8 cellular contexts compared by ENCODE assay signal in the genomic region with DNA sequence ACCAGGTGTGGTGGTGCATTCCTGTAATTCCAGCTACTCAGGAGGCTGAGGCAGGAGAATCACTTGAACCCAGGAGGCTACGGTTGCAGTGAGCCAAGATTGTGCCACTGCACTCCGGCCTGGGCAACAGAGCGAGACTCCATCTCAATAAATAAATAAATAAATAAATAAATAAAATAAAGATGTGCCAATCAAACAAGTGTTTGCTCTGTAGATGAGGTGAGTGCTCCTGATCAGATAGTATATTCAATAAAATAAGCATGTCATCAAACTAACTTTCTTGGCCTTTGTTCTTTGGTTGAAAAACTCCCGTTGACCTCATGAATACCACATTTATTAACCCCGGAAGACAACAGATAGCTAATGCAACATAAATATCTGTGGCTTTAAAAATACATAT. TPM values are rescaled to one million over a fixed set of nuclear protein-coding genes. Genes with fewer than 3 reads are reported as not detected.
DNase-seq lines count a peak whose midpoint lies in the region; ATAC-seq and TF ChIP-seq lines count a peak whose summit lies in the region.
"Not testable (repeated sequence)": the region's sequence is repeated elsewhere in the genome, so short reads cannot be mapped to it uniquely, and the experiment has no call there.

No MANE protein-coding gene starts in this region.

- not testable (repeated sequence) for H2AFZ ChIP-seq in mesenchymal stem cell (ENCODE audit: low read depth, low read length)
- H2AFZ ChIP-seq in neuronal stem cell (ENCODE audit: low read length) = peak overlapping the region; percentile 70

- H3K4me2 ChIP-seq in mesenchymal stem cell (ENCODE audit: low read length, poor library complexity, severe bottlenecking); neuronal stem cell (ENCODE audit: insufficient read depth, low read length, poor library complexity, severe bottlenecking): not testable (repeated sequence)

- ATAC-seq in heart right ventricle = not testable (repeated sequence)

- H2BK15ac ChIP-seq in mesenchymal stem cell (ENCODE audit: low read depth, poor library complexity, severe bottlenecking); neuronal stem cell (ENCODE audit: low read length): not testable (repeated sequence)

- not testable (repeated sequence) for H3K9me3 ChIP-seq in Caco-2; adipocyte (ENCODE audit: control insufficient read depth, low read length); heart right ventricle; mesenchymal stem cell (ENCODE audit: control insufficient read depth, low read length); neuronal stem cell (replicated peaks in 1 of 2; ENCODE audit: control insufficient read depth in 2 of 2, insufficient read depth in 1 of 2, low read depth in 1 of 2, low read length in 2 of 2)

- not testable (repeated sequence) for H2AK5ac ChIP-seq in mesenchymal stem cell (ENCODE audit: low read length, severe bottlenecking); neuronal stem cell (ENCODE audit: low read depth, low read length)

- H3K9ac ChIP-seq in adipocyte (ENCODE audit: low read length) (peak overlapping the region; percentile 20), mesenchymal stem cell (ENCODE audit: low read length) (peak overlapping the region; percentile 67)
- not testable (repeated sequence) for H3K9ac ChIP-seq in neuronal stem cell (ENCODE audit: low read depth, low read length, poor library complexity)

- POLR2A ChIA-PET in Caco-2 (lab: Charles Lee) = interaction anchor here (0.6 to 1.5 kb wide), 4 partner anchors 9 to 1775 kb away, joined by 3 read pairs; no protein-coding TSS in a partner anchor

- peaks cover 14% of the 10 kb centered on the region for H3K4me1 Mint-ChIP-seq in Caco-2 (ENCODE audit: low read depth, unreplicated experiment)

- DNase-seq in Caco-2; adipocyte (ENCODE audit: low read depth); dorsolateral prefrontal cortex; heart right ventricle; mesenchymal stem cell; neuronal stem cell (ENCODE audit: low spot score): not testable (repeated sequence)

- TF ChIP-seq CTCF in Caco-2 (IDR thresholded peaks at IDR 0.05; ENCODE audit: insufficient read depth in 1 of 2, low read depth in 1 of 2, low read length in 1 of 2, severe bottlenecking in 1 of 2, unreplicated experiment in 1 of 2); dorsolateral prefrontal cortex (IDR thresholded peaks at IDR 0.05 in 54 of 56, conservative IDR thresholded peaks at IDR 0.05 in 2 of 56; ENCODE audit: low read depth in 1 of 56, partially characterized antibody in 56 of 56); heart right ventricle (IDR thresholded peaks at IDR 0.05): not testable (repeated sequence)

- not testable (repeated sequence) for TF ChIP-seq RAD21 in Ishikawa (IDR thresholded peaks at IDR 0.05; ENCODE audit: low read depth)

- not testable (repeated sequence) for H3K14ac ChIP-seq in mesenchymal stem cell (ENCODE audit: low read length in 2 of 2); neuronal stem cell (ENCODE audit: low read length)

- H4K91ac ChIP-seq in mesenchymal stem cell (ENCODE audit: low read length); neuronal stem cell (ENCODE audit: low read depth, low read length, poor library complexity): not testable (repeated sequence)

- H3K18ac ChIP-seq in mesenchymal stem cell (ENCODE audit: low read depth in 1 of 2, low read length in 2 of 2); neuronal stem cell (ENCODE audit: low read length): not testable (repeated sequence)

- not testable (repeated sequence) for H2BK12ac ChIP-seq in mesenchymal stem cell (ENCODE audit: low read length in 2 of 2); neuronal stem cell (ENCODE audit: low read length)

- H3K27me3 Mint-ChIP-seq in Caco-2 (ENCODE audit: insufficient read depth, unreplicated experiment) = not testable (repeated sequence)

- H3K4me1 ChIP-seq in Caco-2 = peaks cover 37% of the 10 kb centered on the region
- peaks cover 11% of the 10 kb centered on the region for H3K4me1 ChIP-seq in adipocyte (ENCODE audit: control insufficient read depth, insufficient read depth, low read length)
- peaks cover 0 to 32% (median 3%) of the 10 kb centered on the region in 9 donors for H3K4me1 ChIP-seq in heart right ventricle
- peaks cover 11% of the 10 kb centered on the region for H3K4me1 ChIP-seq in mesenchymal stem cell (ENCODE audit: control insufficient read depth, insufficient read depth, low read depth, low read length)
- peaks cover 26 to 28% of the 10 kb centered on the region in 2 donors for H3K4me1 ChIP-seq in neuronal stem cell (ENCODE audit: control insufficient read depth in 2 of 2, insufficient read depth in 1 of 2, low read depth in 1 of 2, low read length in 2 of 2)

- intact Hi-C loops in Caco-2 (cut with micrococcal nuclease; ENCODE audit: unreplicated experiment) (loop anchor here (2.0 kb wide), 2 partner anchors 39 to 51 kb away; no protein-coding TSS in a partner anchor), dorsolateral prefrontal cortex (cut with DNase I) (loop anchor here (1.0 to 10.0 kb wide), 3 partner anchors 33 to 261 kb away; a partner anchor contains a TSS), heart right ventricle (cut with DNase I) (loop anchor here in 6 of 10 donors (5.0 to 10.0 kb wide), 3 partner anchors 49 to 59 kb away; no protein-coding TSS in a partner anchor)

- WGBS in heart right ventricle, 2 donors = 70% methylated on average over 5 of the region's 5 CpGs
- 100% methylated on average over 1 of the region's 5 CpGs for WGBS in mesenchymal stem cell
- no CpG with 5 or more reads among the region's 5 CpGs for whole genome bisulfite sequencing in neuronal stem cell (ENCODE audit: extremely low coverage in 2 of 2, insufficient read length in 2 of 2, insufficient replicate concordance in 1 of 2), 2 donors

- CTCF ChIA-PET in Caco-2 (lab: Charles Lee) = interaction anchor here (0.9 to 1.5 kb wide), 3 partner anchors 29 to 61 kb away, joined by 3 to 18 read pairs (median 4); no protein-coding TSS in a partner anchor

- not testable (repeated sequence) for H3K79me1 ChIP-seq in mesenchymal stem cell (replicated peaks; ENCODE audit: low read length, poor library complexity, severe bottlenecking); neuronal stem cell (ENCODE audit: low read depth, low read length)

- H3K9me3 Mint-ChIP-seq in Caco-2 (ENCODE audit: unreplicated experiment) = not testable (repeated sequence)

- not testable (repeated sequence) for H3K36me3 Mint-ChIP-seq in Caco-2 (ENCODE audit: insufficient read depth, unreplicated experiment)

- peak overlapping the region in 56 of 59 donors; percentile 61 to 97 (median 88) for H3K27ac ChIP-seq in dorsolateral prefrontal cortex
- peak overlapping the region in 3 of 10 donors; percentile 8 to 53 (median 48) for H3K27ac ChIP-seq in heart right ventricle
- peak overlapping the region; percentile 38 for H3K27ac ChIP-seq in mesenchymal stem cell (ENCODE audit: low read length, poor library complexity, severe bottlenecking)
- H3K27ac ChIP-seq in neuronal stem cell (replicated peaks; ENCODE audit: low read length) = not testable (repeated sequence)
- H3K27ac ChIP-seq in temporal lobe (ENCODE audit: low read depth, low read length) = peak overlapping the region; percentile 93

- not testable (repeated sequence) for H3K27me3 ChIP-seq in Caco-2 (replicated peaks; ENCODE audit: control insufficient read depth, insufficient read depth, low read length); adipocyte (replicated peaks; ENCODE audit: control insufficient read depth, insufficient read depth, low read length); dorsolateral prefrontal cortex; heart right ventricle
- H3K27me3 ChIP-seq in mesenchymal stem cell (ENCODE audit: control insufficient read depth in 1 of 2, insufficient read depth in 1 of 2, low read length in 2 of 2) = peaks cover 0 to 34% of the 10 kb centered on the region in 2 experiments
- H3K27me3 ChIP-seq in neuronal stem cell (ENCODE audit: control insufficient read depth in 3 of 3, insufficient read depth in 3 of 3, low read depth in 1 of 3, low read length in 3 of 3) = peaks cover 0 to 12% (median 0%) of the 10 kb centered on the region in 3 experiments

- H3K4ac ChIP-seq in mesenchymal stem cell (ENCODE audit: low read depth in 1 of 2, low read length in 2 of 2); neuronal stem cell (ENCODE audit: low read length): not testable (repeated sequence)

- peak overlapping the region; percentile 87 for H3K27ac Mint-ChIP-seq in Caco-2 (ENCODE audit: unreplicated experiment)

- not testable (repeated sequence) for TF ChIP-seq EP300 in Ishikawa (IDR thresholded peaks at IDR 0.05; ENCODE audit: borderline replicate concordance)

- H2BK5ac ChIP-seq in mesenchymal stem cell (ENCODE audit: low read depth, low read length, poor library complexity, severe bottlenecking); neuronal stem cell (ENCODE audit: low read length): not testable (repeated sequence)

- not testable (repeated sequence) for H2BK120ac ChIP-seq in mesenchymal stem cell (ENCODE audit: low read depth, low read length); neuronal stem cell (ENCODE audit: low read depth, low read length)

- H3K23ac ChIP-seq in mesenchymal stem cell (ENCODE audit: low read length in 2 of 2); neuronal stem cell (ENCODE audit: low read depth, low read length, poor library complexity): not testable (repeated sequence)

- BruUV-seq in Caco-2 (replicated peaks; lab: Mats Ljungman, UMichigan) = TSS peak; percentile 36

- H3K4me3 Mint-ChIP-seq in Caco-2 (ENCODE audit: unreplicated experiment) = peak overlapping the region; percentile 96

- H3K4me3 ChIP-seq in Caco-2 (ENCODE audit: low read depth, low read length) = peak overlapping the region; percentile 73
- peak overlapping the region; percentile 53 for H3K4me3 ChIP-seq in adipocyte (ENCODE audit: low read length)
- peak overlapping the region in 56 of 59 donors; percentile 35 to 84 (median 63) for H3K4me3 ChIP-seq in dorsolateral prefrontal cortex
- H3K4me3 ChIP-seq in heart right ventricle = peak overlapping the region in 8 of 10 donors; percentile 22 to 50 (median 42)
- peak overlapping the region in 1 of 2 experiments; percentile 65 for H3K4me3 ChIP-seq in mesenchymal stem cell (ENCODE audit: insufficient read depth in 1 of 2, low read depth in 1 of 2, low read length in 2 of 2)
- peak overlapping the region in 1 of 2 donors; percentile 62 for H3K4me3 ChIP-seq in neuronal stem cell (ENCODE audit: low read length in 2 of 2)

- not testable (repeated sequence) for H4K8ac ChIP-seq in mesenchymal stem cell (ENCODE audit: low read length); neuronal stem cell (ENCODE audit: low read depth, low read length)

- H3K36me3 ChIP-seq in Caco-2 (ENCODE audit: control insufficient read depth, insufficient read depth, low read length); adipocyte (ENCODE audit: control insufficient read depth, insufficient read depth, low read length, severe bottlenecking); heart right ventricle; mesenchymal stem cell (ENCODE audit: control insufficient read depth in 1 of 2, insufficient read depth in 2 of 2, low read depth in 1 of 2, low read length in 2 of 2); neuronal stem cell (replicated peaks in 1 of 2; ENCODE audit: control insufficient read depth in 2 of 2, insufficient read depth in 2 of 2, low read length in 2 of 2): not testable (repeated sequence)

RNA-seq across cellular contexts. Expression of a gene that starts 0.5 kb away (rescaled TPM):
- total RNA-seq in Caco-2 (2022) (62.0 and 62.3 TPM in 2 replicates), dorsolateral prefrontal cortex (100 to 1,000 TPM; 287 to 703 (median 456) TPM), heart right ventricle (10 to 100 TPM; 15.2 to 33.2 (median 20.7) TPM), temporal lobe (744 TPM)
- 1 to 10 TPM; 2.8 to 8.2 TPM for polyA plus RNA-seq in heart right ventricle
- 18.0 TPM for polyA plus RNA-seq in mesenchymal stem cell (2013, experiment 1 of 2)
- 18.0 TPM for polyA plus RNA-seq in mesenchymal stem cell (2013, experiment 2 of 2)
- 33.1 TPM for polyA plus RNA-seq in neuronal stem cell (2013, experiment 1 of 2)
- polyA plus RNA-seq in neuronal stem cell (2013, experiment 2 of 2) = 34.5 TPM
